25 cellular contexts compared by ENCODE assay signal in genomic region chr11:68978626-68978930, GRCh38. TPM values are rescaled to one million over a fixed set of nuclear protein-coding genes. Genes with fewer than 3 reads are reported as not detected.
DNase-seq lines count a peak whose midpoint lies in the region; ATAC-seq, FAIRE-seq and TF ChIP-seq lines count a peak whose summit lies in the region.
"Had no signal": no experiment of that assay in that cellular context is flagged by ENCODE, and none has a peak within 500 bp of the region (broad histone marks: within the 10 kb centered on the region; RNA-seq: fewer than 3 reads in every experiment).

No MANE protein-coding gene starts in this region.

- intact Hi-C loops in sigmoid colon (cut with DNase I) = no loop called here

- H3K27me3 ChIP-seq in BLaER1 treated with 17β-estradiol and CSF1 and Interleukin-3, amounts not matched to agents 10 nM and 100 nM = peaks cover 0 to 25% (median 18%) of the 10 kb centered on the region in 11 experiments; a peak in 15 of 22 replicates
- no peaks in the 10 kb centered on the region for H3K27me3 ChIP-seq in sigmoid colon
- H3K27me3 ChIP-seq in trophoblast cell (ENCODE audit: insufficient read depth, low read length) = no peaks in the 10 kb centered on the region
- H3K27me3 ChIP-seq: Peyer's patch had no signal

- H3K79me1 ChIP-seq in trophoblast cell (ENCODE audit: low read length) = no peaks in the 10 kb centered on the region

- H2AK5ac ChIP-seq in trophoblast cell (ENCODE audit: low read length) = no peak overlapping the region

- no peak for ATAC-seq in GM18520 (IDR thresholded peaks at IDR 0.05; ENCODE audit: unreplicated experiment)
- ATAC-seq: CD8-positive, alpha-beta T cell had no signal

- FAIRE-seq in D721Med (lab: Jason Lieb, UNC) = no peak
- FAIRE-seq: G401.6, GM12892, GM19239, H1, HTR-8/SVneo had no signal

- H3K36me3 ChIP-seq in BLaER1 treated with 17β-estradiol and CSF1 and Interleukin-3, amounts not matched to agents 10 nM and 100 nM = no peaks in the 10 kb centered on the region
- H3K36me3 ChIP-seq in SK-N-MC (ENCODE audit: insufficient read depth, low read length) (no peaks in the 10 kb centered on the region), sigmoid colon (no peaks in the 10 kb centered on the region), trophoblast cell (ENCODE audit: control insufficient read depth in 1 of 2, insufficient read depth in 2 of 2, low read length in 2 of 2) (no peaks in the 10 kb centered on the region)
- H3K36me3 ChIP-seq: Peyer's patch, SJSA1 had no signal

- TF ChIP-seq CTCF in sigmoid colon (IDR thresholded peaks at IDR 0.05) (no peak), D721Med (IDR thresholded peaks at IDR 0.05; ENCODE audit: insufficient read depth, missing control alignments) (no peak)

- no peak for TF ChIP-seq POLR2A in sigmoid colon (IDR thresholded peaks at IDR 0.05)

- H3K4me3 ChIP-seq in BLaER1 treated with 17β-estradiol and CSF1 and Interleukin-3, amounts not matched to agents 10 nM and 100 nM = peak overlapping the region in 1 of 10 experiments; percentile 13; a peak in 1 of 20 replicates
- H3K4me3 ChIP-seq in SK-N-MC (no peak overlapping the region; the same call in 1 of the 2 replicates), sigmoid colon (no peak overlapping the region), trophoblast cell (ENCODE audit: low read depth, low read length) (no peak overlapping the region)
- H3K4me3 ChIP-seq: Peyer's patch, SJSA1 had no signal

- H4K12ac ChIP-seq in trophoblast cell (ENCODE audit: low read depth, low read length) = no peak overlapping the region

- H2BK5ac ChIP-seq in trophoblast cell (ENCODE audit: low read depth, low read length, poor library complexity) = no peak overlapping the region

- no peak overlapping the region for H3K14ac ChIP-seq in trophoblast cell (ENCODE audit: low read length)

- no peak overlapping the region for H3K4ac ChIP-seq in trophoblast cell (ENCODE audit: low read depth, low read length)

- DNase-seq in SK-N-MC (ENCODE audit: low read depth, low spot score) = no peak
- peak; percentile 53 for DNase-seq in mesenteric fat pad (ENCODE audit: low spot score)
- DNase-seq in sigmoid colon = peak; percentile 17
- no peak for DNase-seq in trophoblast cell
- no peak for DNase-seq in D721Med (ENCODE audit: insufficient read length, low spot score)
- DNase-seq: Calu3; CD8-positive, alpha-beta T cell; NCI-H1105; NCI-H2029 treated with DMSO at 0.1 percent for 48 hours; NCI-H2171; NCI-H345; NCI-H524 treated with DMSO at 0.1 percent for 48 hours had no signal

- peaks cover 21 to 36% (median 33%) of the 10 kb centered on the region in 10 experiments for H3K4me1 ChIP-seq in BLaER1 treated with 17β-estradiol and CSF1 and Interleukin-3, amounts not matched to agents 10 nM and 100 nM
- H3K4me1 ChIP-seq in sigmoid colon (peaks cover 0 to 2% (median under 1%) of the 10 kb centered on the region in 4 donors), trophoblast cell (ENCODE audit: control insufficient read depth in 1 of 2, insufficient read depth in 2 of 2, low read length in 2 of 2) (peaks cover 0 to 2% of the 10 kb centered on the region in 2 experiments)
- H3K4me1 ChIP-seq: Peyer's patch had no signal

- H3K79me2 ChIP-seq in trophoblast cell (ENCODE audit: control insufficient read depth, insufficient read depth, low read length, poor library complexity) = no peaks in the 10 kb centered on the region

- H2BK12ac ChIP-seq in trophoblast cell (ENCODE audit: low read length) = no peak overlapping the region

- H3K18ac ChIP-seq in trophoblast cell (ENCODE audit: low read length) = no peak overlapping the region

- 49 to 58% methylated on average over 5 of the region's 5 CpGs for WGBS in sigmoid colon, 2 donors
- no CpG with 5 or more reads among the region's 5 CpGs for WGBS in trophoblast cell (ENCODE audit: extremely low coverage, insufficient coverage, insufficient read length)

- no peak overlapping the region for H4K8ac ChIP-seq in trophoblast cell (ENCODE audit: low read depth, low read length)

- peak overlapping the region in 2 of 11 experiments; percentile 28 to 37; a peak in 2 of 22 replicates for H3K27ac ChIP-seq in BLaER1 treated with 17β-estradiol and CSF1 and Interleukin-3, amounts not matched to agents 10 nM and 100 nM
- H3K27ac ChIP-seq in SK-N-MC (0 out of 2 replicates have a peak overlapping the region, but pooled peaks have one; percentile 58), sigmoid colon (no peak overlapping the region), trophoblast cell (ENCODE audit: low read depth, low read length) (no peak overlapping the region)
- H3K27ac ChIP-seq: KMS-11, Peyer's patch, SJSA1 had no signal

- H4K20me1 ChIP-seq in BLaER1 treated with 17β-estradiol and CSF1 and Interleukin-3, amounts not matched to agents 10 nM and 100 nM = peaks cover 0 to 37% (median 8%) of the 10 kb centered on the region in 11 experiments; a peak in 9 of 22 replicates

- no peak overlapping the region for H3K23ac ChIP-seq in trophoblast cell (ENCODE audit: low read length)

- no peak for TF ChIP-seq EP300 in sigmoid colon (IDR thresholded peaks at IDR 0.05)

- no peak overlapping the region for H2AFZ ChIP-seq in trophoblast cell (ENCODE audit: insufficient read depth, low read length, poor library complexity)

- peaks cover 7 to 12% (median 9%) of the 10 kb centered on the region in 11 experiments; a peak in 21 of 22 replicates for H3K9me3 ChIP-seq in BLaER1 treated with 17β-estradiol and CSF1 and Interleukin-3, amounts not matched to agents 10 nM and 100 nM (replicated peaks in 1 of 11)
- peaks cover 5% of the 10 kb centered on the region; the same call in 1 of the 2 replicates for H3K9me3 ChIP-seq in SK-N-MC (ENCODE audit: low read depth, low read length)
- no peaks in the 10 kb centered on the region for H3K9me3 ChIP-seq in sigmoid colon
- H3K9me3 ChIP-seq in trophoblast cell (ENCODE audit: insufficient read depth, low read depth, low read length) = peaks cover 4% of the 10 kb centered on the region
- H3K9me3 ChIP-seq: Peyer's patch had no signal

- H3K9ac ChIP-seq in BLaER1 treated with 17β-estradiol and CSF1 and Interleukin-3, amounts not matched to agents 10 nM and 100 nM = no peak overlapping the region
- H3K9ac ChIP-seq in SK-N-MC (ENCODE audit: insufficient read length) (no peak overlapping the region), trophoblast cell (ENCODE audit: low read length) (no peak overlapping the region)
- H3K9ac ChIP-seq: KMS-11 had no signal

- H2BK120ac ChIP-seq in trophoblast cell (ENCODE audit: insufficient read depth, low read length, poor library complexity) = no peak overlapping the region

- no peak overlapping the region for H4K91ac ChIP-seq in trophoblast cell (ENCODE audit: low read depth, low read length)

- H3K4me2 ChIP-seq in BLaER1 treated with 17β-estradiol and CSF1 and Interleukin-3, amounts not matched to agents 10 nM and 100 nM = peak overlapping the region; percentile 58 to 97 (median 93)
- H3K4me2 ChIP-seq in trophoblast cell (ENCODE audit: low read length) = no peak overlapping the region
- H3K4me2 ChIP-seq: KMS-11 had no signal

RNA-seq across cellular contexts. Expression of gene MRGPRD, which starts 2.2 kb away (rescaled TPM):
- total RNA-seq in mesenteric fat pad (not detected), sigmoid colon (1 to 10 TPM in 3 of 4 donors, not detected in 1; 1.9 to 2.2 (median 2.1) TPM)
- not detected for polyA plus RNA-seq in sigmoid colon
- polyA plus RNA-seq in trophoblast cell (2013) = not detected in 2 replicates
- total RNA-seq: Calu3; CD8-positive, alpha-beta T cell; Daoy; H1; OCI-LY7; Peyer's patch; SJSA1 had no signal
- polyA plus RNA-seq: BJ, H1 had no signal

RNA-seq across cellular contexts. Expression of gene MRGPRF, which starts 34.5 kb away (rescaled TPM):
- total RNA-seq in mesenteric fat pad (29.8 TPM), sigmoid colon (100 to 1,000 TPM; 118 to 263 (median 138) TPM)
- polyA plus RNA-seq in sigmoid colon = 10 to 100 TPM in 1 of 3 donors, 1 to 10 TPM in 2; 1.8 to 18.7 (median 4.2) TPM
- 0.29 and 0.39 TPM in 2 replicates for polyA plus RNA-seq in trophoblast cell (2013)
- total RNA-seq: CD8-positive, alpha-beta T cell; Daoy; OCI-LY7 had no signal

Comparison
In these comparisons a context has a peak if more than half of its experiments do, and no peak if none do; other contexts are left out.
1. DNase-seq: peak in mesenteric fat pad (single experiment) and sigmoid colon (single experiment); none in SK-N-MC (single experiment), trophoblast cell (0 of 2) and D721Med (single experiment).